In genomic region chr2:148893906-148894305, GRCh38 we compare ENCODE assay signal across 29 cellular contexts. TPM values are rescaled to one million over a fixed set of nuclear protein-coding genes. Genes with fewer than 3 reads are reported as not detected.
"Had no signal": no experiment of that assay in that cellular context is flagged by ENCODE, and none has a peak within 500 bp of the region (broad histone marks: within the 10 kb centered on the region; RNA-seq: fewer than 3 reads in every experiment).

No MANE protein-coding gene starts in this region.

- DNase-seq: activated B cell treated with CpG ODN at 0.5 μM for 24 hours; activated CD4-positive, alpha-beta memory T cell treated with anti-CD3 and anti-CD28 coated beads, Interleukin-2, amount 10 ng/mL, durations not matched to agents 7 days and 5 days; activated CD4-positive, alpha-beta T cell treated with anti-CD3 and anti-CD28 coated beads for 48 hours; activated CD8-positive, alpha-beta memory T cell treated with anti-CD3 and anti-CD28 coated beads, Interleukin-2, amount 50 U/mL, for 48 hours; activated effector memory CD4-positive, alpha-beta T cell treated with Interleukin-2 at 50 U/mL for 16 hours; activated gamma-delta T cell treated with Interleukin-2 at 50 U/mL for 16 hours; activated naive CD4-positive, alpha-beta T cell treated with anti-CD3 and anti-CD28 coated beads, Interleukin-2, amount 50 U/mL, for 16 hours; activated naive CD4-positive, alpha-beta T cell treated with Interleukin-2 at 50 U/mL for 16 hours; activated T-cell treated with anti-CD3 and anti-CD28 coated beads for 4 hours; activated T-cell treated with anti-CD3 and anti-CD28 coated beads, Interleukin-2, amount 50 U/mL, for 24 hours; activated T-cell treated with anti-CD3 and anti-CD28 coated beads, Interleukin-2, amount 50 U/mL, for 72 hours; amniotic stem cell; anterior cingulate cortex; brain microvascular endothelial cell; cortex of kidney; dermis blood vessel endothelial cell; effector CD4-positive, alpha-beta T cell; effector memory CD8-positive, alpha-beta T cell; erythroblast; foreskin keratinocyte; hippocampal formation; T1000; WERI-Rb-1 had no signal

- H3K27ac Mint-ChIP-seq: activated B cell treated with CpG ODN at 0.5 μM for 24 hours; activated CD4-positive, alpha-beta memory T cell treated with anti-CD3 and anti-CD28 coated beads, Interleukin-2, amount 10 ng/mL, durations not matched to agents 7 days and 5 days; activated naive CD8-positive, alpha-beta T cell; activated T-cell treated with anti-CD3 and anti-CD28 coated beads, Interleukin-2, amount 50 U/mL, for 24 hours; activated T-cell treated with anti-CD3 and anti-CD28 coated beads, Interleukin-2, amount 50 U/mL, for 72 hours; effector memory CD8-positive, alpha-beta T cell had no signal

- H3K36me3 ChIP-seq: brain microvascular endothelial cell, esophagus muscularis mucosa, gastroesophageal sphincter, WERI-Rb-1 had no signal

- H3K4me1 ChIP-seq: esophagus muscularis mucosa, foreskin keratinocyte, gastroesophageal sphincter had no signal

- H3K4me3 ChIP-seq: esophagus muscularis mucosa, gastroesophageal sphincter had no signal

- H3K4me3 Mint-ChIP-seq: activated B cell treated with CpG ODN at 0.5 μM for 24 hours; activated CD4-positive, alpha-beta memory T cell treated with anti-CD3 and anti-CD28 coated beads, Interleukin-2, amount 10 ng/mL, durations not matched to agents 7 days and 5 days; activated naive CD8-positive, alpha-beta T cell; activated T-cell treated with anti-CD3 and anti-CD28 coated beads, Interleukin-2, amount 50 U/mL, for 24 hours; activated T-cell treated with anti-CD3 and anti-CD28 coated beads, Interleukin-2, amount 50 U/mL, for 72 hours; central memory CD8-positive, alpha-beta T cell; effector memory CD8-positive, alpha-beta T cell had no signal

- H3K27ac ChIP-seq: brain microvascular endothelial cell, esophagus muscularis mucosa, foreskin keratinocyte, gastroesophageal sphincter, WERI-Rb-1 had no signal

- H3K4me1 Mint-ChIP-seq: activated B cell treated with CpG ODN at 0.5 μM for 24 hours; central memory CD8-positive, alpha-beta T cell had no signal

- ATAC-seq: activated CD4-positive, CD25-positive, alpha-beta regulatory T cell treated with anti-CD3 and anti-CD28 coated beads, Interleukin-2, amount 50 U/mL, for 24 hours; activated T-cell treated with anti-CD3 and anti-CD28 coated beads, Interleukin-2, amount 50 U/mL, for 72 hours; effector memory CD8-positive, alpha-beta T cell; foreskin keratinocyte; gastroesophageal sphincter had no signal

RNA-seq across cellular contexts. Expression of gene KIF5C, which starts 18.9 kb away (rescaled TPM):
- total RNA-seq: bronchial epithelial cell had no signal
